ENCODE assay signal across 8 cellular contexts in the genomic region with DNA sequence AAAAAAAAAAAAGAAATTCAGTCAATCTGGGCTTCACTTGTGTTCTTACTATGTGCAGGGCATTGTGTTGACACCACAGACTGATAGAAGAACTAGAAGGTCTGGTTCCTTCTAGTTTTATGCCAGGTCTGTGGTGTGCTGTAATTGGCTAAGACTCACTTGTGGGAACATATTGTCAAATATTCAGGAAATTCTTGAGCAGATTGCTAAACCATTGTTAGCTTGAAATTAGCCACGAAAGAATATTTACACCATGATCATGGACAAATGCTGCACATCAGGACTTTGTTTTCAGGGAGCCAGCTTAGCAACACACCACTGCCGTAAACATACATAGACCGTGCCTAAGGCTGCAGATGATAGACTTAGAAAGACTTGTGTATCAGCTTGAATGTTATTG.
"Had no signal": no experiment of that assay in that cellular context is flagged by ENCODE, and none has a peak within 500 bp of the region (broad histone marks: within the 10 kb centered on the region; RNA-seq: fewer than 3 reads in every experiment).

No MANE protein-coding gene starts in this region.

- DNase-seq: H9, HCEC 1CT, IMR-90 had no signal

- H3K4me3 Mint-ChIP-seq: GM23338, H9 had no signal

- H3K4me2 ChIP-seq: GM23338 had no signal

- H3K27ac Mint-ChIP-seq: GM23338, H9 had no signal

- FAIRE-seq: H1, H54, HTR-8/SVneo, K562 had no signal

- H2AFZ ChIP-seq: GM23338 had no signal

- H3K4me3 ChIP-seq: GM23338, K562 had no signal

- ATAC-seq: GM23338, K562 had no signal

- H3K4me1 Mint-ChIP-seq: GM23338 had no signal
